Comparison of ENCODE assay signal across 8 cellular contexts in the genomic region with DNA sequence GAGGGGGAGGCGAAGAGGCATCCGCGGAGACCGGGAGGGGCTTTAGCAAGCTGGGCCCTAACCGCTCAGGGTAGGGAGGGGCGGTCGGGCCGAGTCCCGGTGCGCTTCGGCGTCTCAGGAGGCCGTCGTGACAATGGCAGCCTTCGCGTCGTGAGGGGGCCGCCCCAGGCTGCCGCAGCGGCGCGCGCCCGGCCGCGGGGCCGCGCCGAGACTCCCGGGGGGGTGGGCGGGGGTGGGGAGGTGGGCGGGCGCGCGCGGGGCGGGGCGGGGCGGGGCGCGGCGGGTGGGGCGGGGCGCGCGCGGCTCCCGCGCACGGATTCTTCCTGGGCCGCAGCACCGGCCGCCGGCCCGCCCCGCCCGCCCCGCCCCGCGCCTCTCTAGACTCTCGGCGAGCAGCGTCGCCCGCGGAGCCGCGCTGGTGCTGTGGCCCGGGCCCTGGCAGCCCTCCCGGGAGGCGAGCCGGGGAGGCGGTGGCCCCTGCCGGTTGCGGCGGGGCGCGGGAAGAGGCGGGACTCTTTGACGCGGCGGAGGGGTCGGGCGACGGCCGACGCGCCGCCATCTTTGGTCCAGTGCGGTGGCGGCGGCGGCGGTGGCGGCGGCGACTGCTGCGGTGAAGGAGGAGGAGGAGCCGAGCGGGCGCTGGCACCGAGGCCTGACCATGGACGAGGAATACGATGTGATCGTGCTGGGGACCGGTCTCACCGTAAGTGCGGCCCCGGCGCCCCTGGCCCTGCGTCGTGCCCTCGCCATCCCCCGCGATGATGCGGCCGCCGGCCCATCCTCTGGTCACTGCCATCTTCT.
DNase-seq lines count a peak whose midpoint lies in the region; TF ChIP-seq lines count a peak whose summit lies in the region.

Gene GDI1, plus strand, starts transcription at position 558 of the 801 bp plus-strand sequence. Its CDS starts 101 bp downstream, at position 659.

- H3K27ac ChIP-seq in caudate nucleus (ENCODE audit: low read depth, low read length), result peak within 1 kb of the TSS; percentile 82

- no peaks in the 10 kb centered on the region for H3K27me3 ChIP-seq in Loucy (ENCODE audit: insufficient read depth, low read length, poor library complexity, severe bottlenecking)

- H2AFZ ChIP-seq in Loucy (ENCODE audit: low read length), result peak within 1 kb of the TSS; percentile 27; the same call in 1 of the 2 replicates

- H3K4me2 ChIP-seq in Loucy (ENCODE audit: low read depth, low read length, poor library complexity, severe bottlenecking), result peak within 1 kb of the TSS; percentile 87

- peak within 1 kb of the TSS; percentile 80 for H3K9ac ChIP-seq in Loucy (ENCODE audit: low read depth, low read length, poor library complexity, severe bottlenecking)

- H3K4me3 ChIP-seq in Loucy (ENCODE audit: low read length, poor library complexity, severe bottlenecking), result peak within 1 kb of the TSS; percentile 80

- H4K20me1 ChIP-seq in Loucy (ENCODE audit: insufficient read depth, low read length, poor library complexity, severe bottlenecking), result no peaks in the 10 kb centered on the region

- no peaks in the 10 kb centered on the region for H3F3A ChIP-seq in Loucy (ENCODE audit: low read depth)

- DNase-seq in NCI-H2081 (lab: John Stamatoyannopoulos, UW) (peak; percentile 22 to 25), NCI-H2081 treated with DMSO at 0.1 percent for 48 hours (lab: John Stamatoyannopoulos, UW) (no peak), UCSD-AML1 (lab: John Stamatoyannopoulos, UW; ENCODE audit: unreplicated experiment) (peak; percentile 47), caudate nucleus (lab: John Stamatoyannopoulos, UW) (peak in 30 of 61 donors; percentile 1 to 72 (median 27)), islet precursor cell (peak; percentile 66), GDM1 (lab: John Stamatoyannopoulos, UW) (no peak)
- DNase-seq in stimulated activated CD4-positive, alpha-beta T cell treated with anti-CD3 and anti-CD28 coated beads, Interleukin-15, amount 100 ng/mL, for 1 hour (ENCODE audit: low read depth in 1 of 2, low spot score in 1 of 2), result peak; percentile 18 to 40

- TF ChIP-seq CTCF in Loucy (conservative IDR thresholded peaks at IDR 0.05; ENCODE audit: low read length), result no peak

- no peaks in the 10 kb centered on the region for H3K9me2 ChIP-seq in Loucy (replicated peaks; ENCODE audit: low read depth, low read length)

- H3K4me1 ChIP-seq in Loucy (ENCODE audit: insufficient read depth, low read length, poor library complexity, severe bottlenecking), result peaks cover 6% of the 10 kb centered on the region

- peaks cover 39% of the 10 kb centered on the region for H3K79me2 ChIP-seq in Loucy (ENCODE audit: insufficient read depth, low read length)

- H3K9me3 ChIP-seq in Loucy (ENCODE audit: insufficient read depth, low read depth, low read length), result no peaks in the 10 kb centered on the region

- no peaks in the 10 kb centered on the region; the same call in 1 of the 2 replicates for H3K36me3 ChIP-seq in Loucy (ENCODE audit: insufficient read depth, low read length)

Comparison
In these comparisons a context has a peak if more than half of its experiments do, and no peak if none do; other contexts are left out.
1. DNase-seq: peak in NCI-H2081 (2 of 2), UCSD-AML1 (single experiment), islet precursor cell (single experiment) and stimulated activated CD4-positive, alpha-beta T cell treated with anti-CD3 and anti-CD28 coated beads, Interleukin-15, amount 100 ng/mL, for 1 hour (2 of 2); none in NCI-H2081 treated with DMSO at 0.1 percent for 48 hours (single experiment) and GDM1 (single experiment).